Comparison of ENCODE assay signal across 8 cellular contexts in the genomic region with DNA sequence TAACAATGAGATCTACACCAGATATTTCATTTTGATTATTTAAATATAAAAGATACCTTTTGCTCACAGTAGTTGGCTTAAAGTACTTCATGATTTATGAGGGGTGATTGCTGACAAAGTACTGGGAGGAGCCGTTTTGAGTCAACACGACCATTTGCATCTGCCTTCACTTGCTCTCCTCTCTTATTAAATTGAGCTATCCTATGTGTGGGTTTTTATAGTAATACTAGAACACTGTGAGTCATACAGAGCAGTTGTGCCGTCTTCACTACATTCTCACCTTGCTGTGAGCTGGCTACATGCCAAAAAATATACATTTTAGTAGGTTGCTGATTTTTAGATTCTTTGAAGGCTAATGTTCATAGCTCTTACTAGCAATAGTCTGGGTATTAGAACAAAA.
DNase-seq lines count a peak whose midpoint lies in the region; ATAC-seq and TF ChIP-seq lines count a peak whose summit lies in the region.

No MANE protein-coding gene starts in this region.

- H3K27me3 Mint-ChIP-seq in glutamatergic neuron (ENCODE audit: unreplicated experiment) (no peaks in the 10 kb centered on the region), neural progenitor cell (ENCODE audit: insufficient read depth, low read depth) (peaks cover 2% of the 10 kb centered on the region), type B pancreatic cell (no peaks in the 10 kb centered on the region)

- TF ChIP-seq CTCF in astrocyte of the cerebellum (IDR thresholded peaks at IDR 0.05; ENCODE audit: low read depth, low read length, missing control alignments) (no peak), glutamatergic neuron (IDR thresholded peaks at IDR 0.05; ENCODE audit: partially characterized antibody, unreplicated experiment) (no peak), neural progenitor cell (IDR thresholded peaks at IDR 0.05) (no peak), type B pancreatic cell (conservative IDR thresholded peaks at IDR 0.05) (no peak)

- H3K4me1 ChIP-seq in neural progenitor cell: no peaks in the 10 kb centered on the region

- H3K4me3 ChIP-seq in astrocyte of the cerebellum (ENCODE audit: low read depth, low read length) (no peak overlapping the region), neural progenitor cell (no peak overlapping the region)

- H3K9me3 Mint-ChIP-seq in glutamatergic neuron (ENCODE audit: unreplicated experiment): no peaks in the 10 kb centered on the region
- H3K9me3 Mint-ChIP-seq in neural progenitor cell: no peaks in the 10 kb centered on the region
- no peaks in the 10 kb centered on the region for H3K9me3 Mint-ChIP-seq in type B pancreatic cell

- H3F3A ChIP-seq in neural progenitor cell (ENCODE audit: low read depth): no peaks in the 10 kb centered on the region

- peak; percentile 80 for ATAC-seq in GM21381 (IDR thresholded peaks at IDR 0.05; ENCODE audit: unreplicated experiment)

- no peak overlapping the region for H3K4me2 ChIP-seq in neural progenitor cell

- no peaks in the 10 kb centered on the region for H3K79me2 ChIP-seq in neural progenitor cell (ENCODE audit: low read depth)

- peak; percentile 30 for DNase-seq in DMS79 (lab: John Stamatoyannopoulos, UW)
- DNase-seq in NCI-H1092 (lab: John Stamatoyannopoulos, UW): peak; percentile 33
- DNase-seq in astrocyte of the cerebellum (ENCODE audit: low read depth): peak; percentile 16
- no peak for DNase-seq in glutamatergic neuron
- no peak for DNase-seq in neural progenitor cell (ENCODE audit: low spot score)
- DNase-seq in stimulated activated CD8-positive, alpha-beta memory T cell treated with anti-CD3 and anti-CD28 coated beads, Interleukin-4, amount 100 ng/mL, for 48 hours: no peak
- no peak for DNase-seq in type B pancreatic cell (ENCODE audit: extremely low spot score, unreplicated experiment)

- no peak overlapping the region for H3K27ac ChIP-seq in neural progenitor cell

- in situ Hi-C loops in astrocyte of the cerebellum (cut with HindIII; ENCODE audit: low sequenced_read_pairs): no loop called here

- no peak overlapping the region for H3K4me3 Mint-ChIP-seq in glutamatergic neuron (ENCODE audit: unreplicated experiment)
- H3K4me3 Mint-ChIP-seq in neural progenitor cell: no peak overlapping the region
- H3K4me3 Mint-ChIP-seq in type B pancreatic cell: no peak overlapping the region

- H4K20me1 ChIP-seq in neural progenitor cell (ENCODE audit: low read depth): no peaks in the 10 kb centered on the region

- no peak overlapping the region for H3K9ac ChIP-seq in neural progenitor cell

- H2AFZ ChIP-seq in neural progenitor cell (replicated peaks): no peak overlapping the region

- H3K27ac Mint-ChIP-seq in glutamatergic neuron (ENCODE audit: unreplicated experiment): no peak overlapping the region
- H3K27ac Mint-ChIP-seq in neural progenitor cell: no peak overlapping the region
- H3K27ac Mint-ChIP-seq in type B pancreatic cell: no peak overlapping the region

- H3K9me3 ChIP-seq in neural progenitor cell (ENCODE audit: low read depth): no peaks in the 10 kb centered on the region

- peaks cover 1% of the 10 kb centered on the region for H3K4me1 Mint-ChIP-seq in glutamatergic neuron (ENCODE audit: low read depth, unreplicated experiment)
- H3K4me1 Mint-ChIP-seq in neural progenitor cell: peaks cover 11% of the 10 kb centered on the region
- peaks cover 20% of the 10 kb centered on the region for H3K4me1 Mint-ChIP-seq in type B pancreatic cell (ENCODE audit: unreplicated experiment)

- H3K36me3 Mint-ChIP-seq in glutamatergic neuron (ENCODE audit: unreplicated experiment) (no peaks in the 10 kb centered on the region), neural progenitor cell (no peaks in the 10 kb centered on the region), type B pancreatic cell (peaks cover 33% of the 10 kb centered on the region)

- H3K36me3 ChIP-seq in neural progenitor cell: no peaks in the 10 kb centered on the region

- H3K27me3 ChIP-seq in neural progenitor cell: no peaks in the 10 kb centered on the region

Comparison
In these comparisons a context has a peak if more than half of its experiments do, and no peak if none do; other contexts are left out.
1. DNase-seq: peak in DMS79 (single experiment), NCI-H1092 (single experiment) and astrocyte of the cerebellum (single experiment); none in glutamatergic neuron (single experiment), neural progenitor cell (single experiment), stimulated activated CD8-positive, alpha-beta memory T cell treated with anti-CD3 and anti-CD28 coated beads, Interleukin-4, amount 100 ng/mL, for 48 hours (single experiment) and type B pancreatic cell (single experiment).